In the genomic region with DNA sequence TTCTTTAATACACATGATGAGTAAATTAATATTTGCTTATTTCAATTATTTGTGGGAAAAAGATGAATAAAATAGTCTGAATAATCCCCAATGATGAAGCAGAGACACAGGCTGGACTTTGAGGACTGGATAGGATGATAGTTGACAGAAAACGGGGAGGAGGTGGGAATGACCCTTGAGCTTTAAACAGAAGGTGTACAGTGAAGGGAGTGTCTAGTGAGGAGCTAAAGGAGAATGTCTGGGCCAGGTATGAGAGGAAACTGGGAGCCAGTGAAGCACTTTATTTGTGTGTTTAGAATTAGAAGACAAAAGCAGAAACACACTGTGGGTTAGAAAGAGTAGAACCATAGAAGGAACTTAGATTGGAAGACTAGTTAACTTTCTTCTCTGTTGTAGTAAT, we compare ENCODE assay signal across 8 cellular contexts.
"Had no signal": no experiment of that assay in that cellular context is flagged by ENCODE, and none has a peak within 500 bp of the region (broad histone marks: within the 10 kb centered on the region; RNA-seq: fewer than 3 reads in every experiment).

No MANE protein-coding gene starts in this region.

- H3K9me3 ChIP-seq: HAP-1 had no signal

- ATAC-seq: HCT116, HepG2 had no signal

- DNase-seq: GM23248, GOT3, H7, HFFc6 had no signal

- H3K4me3 ChIP-seq: GM23248, HAP-1 had no signal

- H2AFZ ChIP-seq: GM23248 had no signal

- H3K9ac ChIP-seq: GM23248 had no signal

- H3K4me1 ChIP-seq: HAP-1 had no signal

- H3K27ac ChIP-seq: GM23248, HL-60 had no signal

- H3K36me3 ChIP-seq: HAP-1 had no signal
